ENCODE assay signal across 24 cellular contexts in the genomic region with DNA sequence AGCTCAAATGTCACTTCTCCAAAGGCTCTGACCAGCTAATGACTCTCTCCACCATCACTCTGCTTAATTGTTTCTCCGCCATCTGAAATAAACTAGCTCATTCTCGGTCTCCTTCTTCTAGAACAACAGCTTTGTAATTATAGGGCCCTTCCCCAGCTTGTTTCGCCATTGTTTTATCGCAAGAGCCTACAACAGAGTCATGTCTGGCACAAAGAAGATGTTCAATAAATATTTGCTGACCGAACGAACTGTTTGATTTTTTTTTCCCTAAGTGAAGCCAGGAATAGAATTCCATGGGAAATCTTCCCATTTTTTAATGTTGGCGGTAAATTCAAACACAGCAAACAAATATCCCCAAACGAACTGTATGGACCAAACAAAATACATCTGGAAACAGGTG.
DNase-seq lines count a peak whose midpoint lies in the region; ATAC-seq, FAIRE-seq and TF ChIP-seq lines count a peak whose summit lies in the region.
"Had no signal": no experiment of that assay in that cellular context is flagged by ENCODE, and none has a peak within 500 bp of the region (broad histone marks: within the 10 kb centered on the region; RNA-seq: fewer than 3 reads in every experiment).

No MANE protein-coding gene starts in this region.

- H3K9ac ChIP-seq in liver (ENCODE audit: low read depth in 1 of 2, low read length in 2 of 2) (no peak overlapping the region), HepG2 (ENCODE audit: insufficient read depth, low read depth, low read length) (no peak overlapping the region)
- H3K9ac ChIP-seq: BLaER1 treated with 17β-estradiol and CSF1 and Interleukin-3, amounts not matched to agents 10 nM and 100 nM had no signal

- CTCF ChIA-PET in HepG2 (lab: Yijun Ruan, JAX; ENCODE audit: low intra/inter-chr PET ratio, low total read pairs), result no interaction called here

- H3K4me3 ChIP-seq in liver (ENCODE audit: low read depth in 1 of 3, low read length in 3 of 3), result no peak overlapping the region
- no peak overlapping the region for H3K4me3 ChIP-seq in HepG2 (replicated peaks in 1 of 3; ENCODE audit: insufficient read depth in 1 of 3, low read depth in 2 of 3, low read length in 3 of 3)
- H3K4me3 ChIP-seq: A549; BLaER1 treated with 17β-estradiol and CSF1 and Interleukin-3, amounts not matched to agents 10 nM and 100 nM; HAP-1 had no signal

- TF ChIP-seq RAD21 in liver (IDR thresholded peaks at IDR 0.05) (peak in 1 of 2 donors; percentile 11), HepG2 (CRISPR knock-in tag; IDR thresholded peaks at IDR 0.05) (no peak)

- DNase-seq in HepG2 (ENCODE audit: low spot score) (no peak), NCI-H146 treated with DMSO at 0.1 percent for 48 hours (lab: John Stamatoyannopoulos, UW; ENCODE audit: unreplicated experiment) (peak; percentile 10), left lobe of liver (ENCODE audit: low spot score) (no peak), NCI-H1694 (lab: John Stamatoyannopoulos, UW) (no peak), C1 segment of cervical spinal cord (lab: John Stamatoyannopoulos, UW) (no peak)
- DNase-seq in NK-92 treated with Interleukin-12 subunit alpha and Interleukin-12 subunit beta, amount 100 ng/mL, for 24 hours (lab: John Stamatoyannopoulos, UW), result no peak
- DNase-seq: 8988T; ACHN; AML-193; BE2C; Caco-2; CD4-positive, CD25-positive, alpha-beta regulatory T cell; CD8-positive, alpha-beta T cell; DMS153; DND-41; GOT3; HFFc6 had no signal

- H3K4me2 ChIP-seq in HepG2 (ENCODE audit: low read depth, low read length), result no peak overlapping the region
- H3K4me2 ChIP-seq: A549; BLaER1 treated with 17β-estradiol and CSF1 and Interleukin-3, amounts not matched to agents 10 nM and 100 nM had no signal

- no peak overlapping the region for H3K27ac ChIP-seq in liver (ENCODE audit: low read depth in 1 of 2, low read length in 2 of 2)
- no peak overlapping the region for H3K27ac ChIP-seq in HepG2 (ENCODE audit: extremely low read length, insufficient read depth, low read length)
- H3K27ac ChIP-seq: A549; BLaER1 treated with 17β-estradiol and CSF1 and Interleukin-3, amounts not matched to agents 10 nM and 100 nM had no signal

- no TSS peak for BruUV-seq in HepG2 (replicated peaks; lab: Mats Ljungman, UMichigan)

- H4K20me1 ChIP-seq in HepG2 (ENCODE audit: insufficient read depth, low read length), result no peaks in the 10 kb centered on the region
- H4K20me1 ChIP-seq: BLaER1 treated with 17β-estradiol and CSF1 and Interleukin-3, amounts not matched to agents 10 nM and 100 nM had no signal

- intact Hi-C loops in HepG2 (cut with micrococcal nuclease; ENCODE audit: unreplicated experiment), result no loop called here

- H2AFZ ChIP-seq in HepG2 (ENCODE audit: low read length), result no peak overlapping the region

- no peak for ATAC-seq in HepG2
- ATAC-seq in left lobe of liver, result peak; percentile 78
- ATAC-seq: A549; CD8-positive, alpha-beta T cell had no signal

- H3K27me3 ChIP-seq in liver (ENCODE audit: control insufficient read depth in 4 of 4, insufficient read depth in 4 of 4, low read length in 3 of 4), result no peaks in the 10 kb centered on the region
- H3K27me3 ChIP-seq in HepG2 (ENCODE audit: control insufficient read depth in 1 of 2, insufficient read depth in 2 of 2, low read length in 2 of 2), result no peaks in the 10 kb centered on the region
- H3K27me3 ChIP-seq: BE2C; BLaER1 treated with 17β-estradiol and CSF1 and Interleukin-3, amounts not matched to agents 10 nM and 100 nM had no signal

- TF ChIP-seq EP300 in HepG2 (IDR thresholded peaks at IDR 0.05; ENCODE audit: low read depth in 2 of 2, low read length in 2 of 2) (no peak), HepG2 (CRISPR knock-in tag; IDR thresholded peaks at IDR 0.05; ENCODE audit: borderline replicate concordance) (no peak)

- H3K36me3 ChIP-seq in liver (ENCODE audit: control insufficient read depth in 4 of 4, insufficient read depth in 3 of 4, low read depth in 1 of 4, low read length in 3 of 4) (no peaks in the 10 kb centered on the region), HepG2 (replicated peaks in 1 of 2; ENCODE audit: control insufficient read depth in 1 of 2, insufficient read depth in 2 of 2, low read length in 2 of 2) (no peaks in the 10 kb centered on the region)
- H3K36me3 ChIP-seq: BE2C, HAP-1 had no signal

- 47% methylated on average over 8 of the region's 8 CpGs for WGBS in liver
- 91% methylated on average over 8 of the region's 8 CpGs for WGBS in HepG2 (ENCODE audit: low lambda C conversion rate)

- H3K9me3 ChIP-seq in liver (ENCODE audit: control insufficient read depth in 4 of 4, low read length in 3 of 4) (no peaks in the 10 kb centered on the region), HepG2 (ENCODE audit: low read length) (no peaks in the 10 kb centered on the region)
- H3K9me3 ChIP-seq: A549, BE2C, Caco-2, HAP-1 had no signal

- no peak for FAIRE-seq in HepG2 (lab: Jason Lieb, UNC)
- FAIRE-seq: A549, G401.6, GM12892, H54 had no signal

- POLR2A ChIA-PET in HepG2 (lab: Yijun Ruan, JAX), result no interaction called here

- peaks cover 0 to 3% (median 1%) of the 10 kb centered on the region in 4 donors for H3K4me1 ChIP-seq in liver (ENCODE audit: control insufficient read depth in 4 of 4, insufficient read depth in 4 of 4, low read length in 3 of 4)
- no peaks in the 10 kb centered on the region for H3K4me1 ChIP-seq in HepG2 (ENCODE audit: insufficient read depth, low read length)
- H3K4me1 ChIP-seq: A549; BE2C; BLaER1 treated with 17β-estradiol and CSF1 and Interleukin-3, amounts not matched to agents 10 nM and 100 nM; Caco-2; HAP-1 had no signal

- no peaks in the 10 kb centered on the region for H3K79me2 ChIP-seq in HepG2 (ENCODE audit: insufficient read depth, low read length)

- in situ Hi-C loops in HepG2 (cut with HindIII; ENCODE audit: extremely low pct_ligation_motif_present, low pct_unique_long_range_greater_than_20kb), result no loop called here

- TF ChIP-seq CTCF in liver (IDR thresholded peaks at IDR 0.05; ENCODE audit: low read depth, low read length, missing input control) (no peak), HepG2 (CRISPR knock-in tag; IDR thresholded peaks at IDR 0.05) (no peak)

- no peak for TF ChIP-seq POLR2A in HepG2 (IDR thresholded peaks at IDR 0.05; ENCODE audit: insufficient read depth in 1 of 2, low read depth in 2 of 2, low read length in 2 of 2)

TF ChIP-seq in liver, 16 proteins besides CTCF, POLR2A, EP300 and RAD21 (continues in another document):
- TF ChIP-seq, protein P1, sequence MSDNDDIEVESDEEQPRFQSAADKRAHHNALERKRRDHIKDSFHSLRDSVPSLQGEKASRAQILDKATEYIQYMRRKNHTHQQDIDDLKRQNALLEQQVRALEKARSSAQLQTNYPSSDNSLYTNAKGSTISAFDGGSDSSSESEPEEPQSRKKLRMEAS (IDR thresholded peaks at IDR 0.05), result no peak
- no peak for TF ChIP-seq JUND (IDR thresholded peaks at IDR 0.05)
- TF ChIP-seq HNF4G (IDR thresholded peaks at IDR 0.05), result no peak

TF ChIP-seq in HepG2, 621 proteins besides CTCF, POLR2A, EP300 and RAD21:
- TF ChIP-seq CENPT (CRISPR knock-in tag; IDR thresholded peaks at IDR 0.05; ENCODE audit: low read depth) (no peak), SYNCRIP (IDR thresholded peaks at IDR 0.05; ENCODE audit: insufficient read depth, low read depth, low read length) (no peak), IRF2 (CRISPR knock-in tag; IDR thresholded peaks at IDR 0.05) (no peak), ZNF607 (CRISPR knock-in tag; IDR thresholded peaks at IDR 0.05; ENCODE audit: borderline replicate concordance) (no peak), SIX4 (CRISPR knock-in tag; IDR thresholded peaks at IDR 0.05) (no peak), ZNF605 (CRISPR knock-in tag; IDR thresholded peaks at IDR 0.05) (no peak), ZNF274 (CRISPR knock-in tag; IDR thresholded peaks at IDR 0.05) (no peak), ZNF441 (CRISPR knock-in tag; IDR thresholded peaks at IDR 0.05; ENCODE audit: borderline replicate concordance) (no peak), ZNF235 (CRISPR knock-in tag; IDR thresholded peaks at IDR 0.05; ENCODE audit: borderline replicate concordance) (no peak), GPN1 (CRISPR knock-in tag; IDR thresholded peaks at IDR 0.05; ENCODE audit: borderline replicate concordance) (no peak), HNF4G (IDR thresholded peaks at IDR 0.05; ENCODE audit: borderline replicate concordance, low read depth, low read length) (no peak), HNF4G (CRISPR knock-in tag; IDR thresholded peaks at IDR 0.05; ENCODE audit: borderline replicate concordance, low read depth) (no peak)
- TF ChIP-seq, protein P2, sequence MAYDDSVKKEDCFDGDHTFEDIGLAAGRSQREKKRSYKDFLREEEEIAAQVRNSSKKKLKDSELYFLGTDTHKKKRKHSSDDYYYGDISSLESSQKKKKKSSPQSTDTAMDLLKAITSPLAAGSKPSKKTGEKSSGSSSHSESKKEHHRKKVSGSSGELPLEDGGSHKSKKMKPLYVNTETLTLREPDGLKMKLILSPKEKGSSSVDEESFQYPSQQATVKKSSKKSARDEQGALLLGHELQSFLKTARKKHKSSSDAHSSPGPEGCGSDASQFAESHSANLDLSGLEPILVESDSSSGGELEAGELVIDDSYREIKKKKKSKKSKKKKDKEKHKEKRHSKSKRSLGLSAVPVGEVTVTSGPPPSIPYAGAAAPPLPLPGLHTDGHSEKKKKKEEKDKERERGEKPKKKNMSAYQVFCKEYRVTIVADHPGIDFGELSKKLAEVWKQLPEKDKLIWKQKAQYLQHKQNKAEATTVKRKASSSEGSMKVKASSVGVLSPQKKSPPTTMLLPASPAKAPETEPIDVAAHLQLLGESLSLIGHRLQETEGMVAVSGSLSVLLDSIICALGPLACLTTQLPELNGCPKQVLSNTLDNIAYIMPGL (CRISPR knock-in tag; IDR thresholded peaks at IDR 0.05; ENCODE audit: borderline replicate concordance in 1 of 2, low read depth in 1 of 2), result no peak
